8 cellular contexts compared by ENCODE assay signal in the genomic region with DNA sequence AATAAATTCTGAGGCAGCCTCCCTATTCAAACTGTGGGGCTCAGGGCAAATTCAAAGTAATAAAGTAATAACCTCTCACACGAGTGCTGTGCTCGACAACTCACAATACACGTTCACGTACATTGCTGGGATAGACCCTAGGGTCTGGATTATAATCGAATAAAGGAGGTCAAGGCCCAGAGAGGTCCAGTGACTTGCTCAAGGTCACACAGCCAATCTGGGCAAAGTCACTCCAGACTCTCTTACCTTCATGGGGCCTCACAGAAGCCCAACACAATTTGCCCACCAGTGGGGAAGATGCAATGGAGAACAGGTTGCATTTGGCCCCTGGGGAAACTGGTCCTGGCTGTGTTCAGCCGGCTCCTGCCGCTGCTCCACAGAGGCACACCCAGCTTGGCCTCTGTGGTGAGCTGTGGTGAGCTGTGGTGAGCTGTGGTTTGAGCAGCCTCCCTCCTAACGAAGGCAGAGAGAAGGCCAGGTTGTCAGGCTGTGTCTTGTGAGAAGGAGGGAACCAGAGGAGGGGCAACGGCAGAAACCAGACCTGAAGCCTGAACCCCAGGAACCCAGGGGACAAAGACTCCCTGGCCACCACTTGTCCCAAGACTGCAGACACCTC. TPM values are rescaled to one million over a fixed set of nuclear protein-coding genes. Genes with fewer than 3 reads are reported as not detected.
DNase-seq lines count a peak whose midpoint lies in the region; ATAC-seq, FAIRE-seq and TF ChIP-seq lines count a peak whose summit lies in the region.

No MANE protein-coding gene starts in this region.

- TF ChIP-seq POLR2A in H54 (IDR thresholded peaks at IDR 0.05; ENCODE audit: low read depth, low read length), result no peak

- H3K9ac ChIP-seq in HUES6 (ENCODE audit: low read length), result no peak overlapping the region

- ATAC-seq in GM18511 (IDR thresholded peaks at IDR 0.05; ENCODE audit: unreplicated experiment) (peak; percentile 37), GM18520 (IDR thresholded peaks at IDR 0.05; ENCODE audit: unreplicated experiment) (no peak)

- H3K36me3 ChIP-seq in HUES6 (ENCODE audit: control insufficient read depth, insufficient read depth, low read length) (no peaks in the 10 kb centered on the region), urinary bladder (ENCODE audit: insufficient read depth) (no peaks in the 10 kb centered on the region)

- no peaks in the 10 kb centered on the region for H3K27me3 ChIP-seq in HUES6 (ENCODE audit: control insufficient read depth, insufficient read depth, low read length)

- 94% methylated on average over 9 of the region's 9 CpGs for WGBS in urinary bladder

- H3K27ac ChIP-seq in HUES6 (ENCODE audit: low read depth, low read length) (peak overlapping the region; percentile 58; the same call in 1 of the 2 replicates), urinary bladder (ENCODE audit: low read depth) (peak overlapping the region; percentile 58)

- H3K4me1 ChIP-seq in HUES6 (ENCODE audit: control insufficient read depth, insufficient read depth, low read length), result peaks cover 57% of the 10 kb centered on the region
- no peaks in the 10 kb centered on the region for H3K4me1 ChIP-seq in urinary bladder (ENCODE audit: insufficient read depth)

- H3K4me3 ChIP-seq in HUES6 (ENCODE audit: low read depth, low read length) (no peak overlapping the region), urinary bladder (ENCODE audit: low read depth, low read length) (no peak overlapping the region)

- peak; percentile 11 to 44 for DNase-seq in activated CD8-positive, alpha-beta memory T cell treated with anti-CD3 and anti-CD28 coated beads for 1 hour (ENCODE audit: extremely low read depth in 1 of 2, low read depth in 1 of 2)
- DNase-seq in hepatic stellate cell (ENCODE audit: low spot score), result peak; percentile 63
- DNase-seq in epidermal melanocyte (ENCODE audit: insufficient read length, low spot score), result no peak
- no peak for DNase-seq in H54 (ENCODE audit: insufficient read length, low spot score)

- no peak for FAIRE-seq in H54 (lab: Jason Lieb, UNC)

- no peaks in the 10 kb centered on the region for H3K9me3 ChIP-seq in HUES6 (ENCODE audit: control insufficient read depth, insufficient read depth, low read depth, low read length)

RNA-seq across cellular contexts. Expression of gene NUAK2, which starts 35.1 kb away (rescaled TPM):
- 0.90 TPM for total RNA-seq in urinary bladder
- polyA plus RNA-seq in urinary bladder, result 0.82 TPM

RNA-seq across cellular contexts. Expression of gene TMCC2, which starts 58.7 kb away (rescaled TPM):
- 4.4 TPM for total RNA-seq in urinary bladder
- polyA plus RNA-seq in urinary bladder, result 2.7 TPM

Comparison
In these comparisons a context has a peak if more than half of its experiments do, and no peak if none do; other contexts are left out.
1. DNase-seq: peak in activated CD8-positive, alpha-beta memory T cell treated with anti-CD3 and anti-CD28 coated beads for 1 hour (2 of 2) and hepatic stellate cell (single experiment); none in epidermal melanocyte (single experiment) and H54 (single experiment).